ENCODE assay signal across 14 cellular contexts in genomic region chr5:178348356-178349146, GRCh38.
"Had no signal": no experiment of that assay in that cellular context is flagged by ENCODE, and none has a peak within 500 bp of the region (broad histone marks: within the 10 kb centered on the region; RNA-seq: fewer than 3 reads in every experiment).

No MANE protein-coding gene starts in this region.

- H3K4me3 ChIP-seq: mucosa of descending colon, right atrium auricular region, tibial nerve had no signal

- ATAC-seq: left cardiac atrium; mucosa of descending colon; naive thymus-derived CD8-positive, alpha-beta T cell; T-helper 17 cell had no signal

- H3K36me3 Mint-ChIP-seq: naive thymus-derived CD8-positive, alpha-beta T cell had no signal

- FAIRE-seq: small intestine had no signal

- H3K9me3 Mint-ChIP-seq: activated B cell treated with CpG ODN at 0.5 μM for 24 hours; activated CD4-positive, alpha-beta T cell treated with anti-CD3 and anti-CD28 coated beads, Interleukin-2, amount 10 ng/mL, durations not matched to agents 24 days and 14 days; naive thymus-derived CD8-positive, alpha-beta T cell had no signal

- H3K4me3 Mint-ChIP-seq: activated B cell treated with CpG ODN at 0.5 μM for 24 hours; activated CD4-positive, alpha-beta T cell treated with anti-CD3 and anti-CD28 coated beads, Interleukin-2, amount 10 ng/mL, durations not matched to agents 24 days and 14 days; naive thymus-derived CD8-positive, alpha-beta T cell; T-helper 17 cell had no signal

- DNase-seq: activated B cell treated with CpG ODN at 0.5 μM for 24 hours; activated CD4-positive, alpha-beta T cell treated with anti-CD3 and anti-CD28 coated beads, Interleukin-2, amount 10 ng/mL, durations not matched to agents 24 days and 14 days; activated naive CD4-positive, alpha-beta T cell treated with Interleukin-2 at 50 U/mL for 16 hours; caudate nucleus; effector memory CD4-positive, alpha-beta T cell; hippocampal formation; left cardiac atrium; mucosa of descending colon; naive thymus-derived CD8-positive, alpha-beta T cell; small intestine; T-helper 17 cell had no signal

- H3K27ac ChIP-seq: epithelial cell of prostate, right atrium auricular region, tibial nerve had no signal

- H3K27me3 ChIP-seq: right atrium auricular region, tibial nerve had no signal

- H3K36me3 ChIP-seq: right atrium auricular region, tibial nerve had no signal

- H3K27me3 Mint-ChIP-seq: activated CD4-positive, alpha-beta T cell treated with anti-CD3 and anti-CD28 coated beads, Interleukin-2, amount 10 ng/mL, durations not matched to agents 24 days and 14 days had no signal

- H3K4me1 ChIP-seq: right atrium auricular region, tibial nerve had no signal

- H3K9me3 ChIP-seq: mucosa of descending colon, right atrium auricular region, tibial nerve had no signal

- H3K27ac Mint-ChIP-seq: activated B cell treated with CpG ODN at 0.5 μM for 24 hours; activated CD4-positive, alpha-beta T cell treated with anti-CD3 and anti-CD28 coated beads, Interleukin-2, amount 10 ng/mL, durations not matched to agents 24 days and 14 days; T-helper 17 cell had no signal

- H3K4me1 Mint-ChIP-seq: activated B cell treated with CpG ODN at 0.5 μM for 24 hours; activated CD4-positive, alpha-beta T cell treated with anti-CD3 and anti-CD28 coated beads, Interleukin-2, amount 10 ng/mL, durations not matched to agents 24 days and 14 days; naive thymus-derived CD8-positive, alpha-beta T cell; T-helper 17 cell had no signal
